In the genomic region with DNA sequence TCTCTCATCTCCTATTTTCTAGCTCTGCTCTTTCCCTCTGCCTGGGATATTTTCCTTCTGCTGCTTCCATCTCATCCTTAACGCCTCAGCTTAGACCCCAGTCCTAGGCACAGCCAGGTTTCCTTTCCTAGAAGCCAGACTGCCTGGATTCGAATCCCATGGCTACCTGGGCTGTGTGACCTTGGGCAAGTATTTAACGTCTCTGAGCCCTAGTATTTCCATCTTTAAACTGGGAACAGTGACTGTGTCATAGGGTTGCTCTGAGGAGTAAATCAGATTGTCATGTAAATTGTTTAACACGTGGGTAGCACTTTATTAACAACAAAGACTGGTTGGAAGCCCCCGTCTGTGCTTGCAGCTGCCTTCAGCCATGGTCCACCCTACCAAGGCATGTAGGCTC, we compare ENCODE assay signal across 22 cellular contexts. TPM values are rescaled to one million over a fixed set of nuclear protein-coding genes. Genes with fewer than 3 reads are reported as not detected.
DNase-seq lines count a peak whose midpoint lies in the region; ATAC-seq and TF ChIP-seq lines count a peak whose summit lies in the region.
"Had no signal": no experiment of that assay in that cellular context is flagged by ENCODE, and none has a peak within 500 bp of the region (broad histone marks: within the 10 kb centered on the region; RNA-seq: fewer than 3 reads in every experiment).

No MANE protein-coding gene starts in this region.

- ATAC-seq in natural killer cell (no peak), gastroesophageal sphincter (no peak), psoas muscle (no peak), HG02970 (IDR thresholded peaks at IDR 0.05; ENCODE audit: low FRiP score, unreplicated experiment) (no peak), GM18861 (IDR thresholded peaks at IDR 0.05; ENCODE audit: unreplicated experiment) (no peak)
- no peak for ATAC-seq in natural killer cell treated with Interleukin-12 subunit alpha and Interleukin-12 subunit beta and Interleukin-15 and Interleukin-18, amount 100 ng/mL, for 72 hours
- ATAC-seq: foreskin keratinocyte had no signal

- H3K4me3 ChIP-seq in gastroesophageal sphincter: no peak overlapping the region
- H3K4me3 ChIP-seq in psoas muscle: no peak overlapping the region
- H3K4me3 ChIP-seq in neural progenitor cell: no peak overlapping the region
- H3K4me3 ChIP-seq: lung had no signal

- H3K9me3 ChIP-seq in gastroesophageal sphincter (no peaks in the 10 kb centered on the region), psoas muscle (no peaks in the 10 kb centered on the region), neural progenitor cell (ENCODE audit: low read depth) (no peaks in the 10 kb centered on the region)
- H3K9me3 ChIP-seq: Caco-2 had no signal

- no peak overlapping the region for H3K9ac ChIP-seq in neural progenitor cell

- no peak overlapping the region for H2AFZ ChIP-seq in neural progenitor cell (replicated peaks)

- intact Hi-C loops in natural killer cell (cut with micrococcal nuclease) (loop anchor here (5.0 kb wide), 1 partner anchor 127 kb away; no protein-coding TSS in a partner anchor), psoas muscle (cut with DNase I) (no loop called here)

- peaks cover 0 to 9% of the 10 kb centered on the region in 2 donors for H3K36me3 ChIP-seq in gastroesophageal sphincter
- H3K36me3 ChIP-seq in psoas muscle (ENCODE audit: insufficient read depth in 1 of 2, low read depth in 1 of 2): no peaks in the 10 kb centered on the region
- no peaks in the 10 kb centered on the region for H3K36me3 ChIP-seq in neural progenitor cell

- no peaks in the 10 kb centered on the region for H3K79me2 ChIP-seq in neural progenitor cell (ENCODE audit: low read depth)

- H3F3A ChIP-seq in neural progenitor cell (ENCODE audit: low read depth): peaks cover 28% of the 10 kb centered on the region

- peak overlapping the region; percentile 40 for H3K4me3 Mint-ChIP-seq in natural killer cell
- H3K4me3 Mint-ChIP-seq in natural killer cell treated with Interleukin-12 subunit alpha and Interleukin-12 subunit beta and Interleukin-15 and Interleukin-18, amount 100 ng/mL, for 72 hours: no peak overlapping the region
- no peak overlapping the region for H3K4me3 Mint-ChIP-seq in neural progenitor cell
- H3K4me3 Mint-ChIP-seq: activated B cell treated with CpG ODN at 0.5 μM for 24 hours; IgD-negative memory B cell; stimulated activated naive CD8-positive, alpha-beta T cell treated with anti-CD3 and anti-CD28 coated beads, Interleukin-15, Interleukin-2, amounts not matched to agents 100 ng/mL and 50 ng/mL, for 24 hours; T-helper 1 cell treated with Interleukin-12 subunit alpha and Interleukin-12 subunit beta and Interleukin-4 antibody, amounts not matched to agents 30 μg/mL and 1 μg/mL, for 36 hours had no signal

- TF ChIP-seq EP300 in gastroesophageal sphincter (IDR thresholded peaks at IDR 0.05): no peak

- H3K27ac Mint-ChIP-seq in natural killer cell (peak overlapping the region; percentile 86 to 90), neural progenitor cell (no peak overlapping the region)
- peak overlapping the region in 1 of 2 donors; percentile 97 for H3K27ac Mint-ChIP-seq in natural killer cell treated with Interleukin-12 subunit alpha and Interleukin-12 subunit beta and Interleukin-15 and Interleukin-18, amount 100 ng/mL, for 72 hours
- H3K27ac Mint-ChIP-seq: activated B cell treated with CpG ODN at 0.5 μM for 24 hours; IgD-negative memory B cell; stimulated activated naive CD8-positive, alpha-beta T cell treated with anti-CD3 and anti-CD28 coated beads, Interleukin-15, Interleukin-2, amounts not matched to agents 100 ng/mL and 50 ng/mL, for 24 hours; T-helper 1 cell treated with Interleukin-12 subunit alpha and Interleukin-12 subunit beta and Interleukin-4 antibody, amounts not matched to agents 30 μg/mL and 1 μg/mL, for 36 hours had no signal

- H3K27me3 ChIP-seq in gastroesophageal sphincter (no peaks in the 10 kb centered on the region), psoas muscle (ENCODE audit: insufficient read depth in 3 of 3, low read length in 2 of 3) (no peaks in the 10 kb centered on the region), neural progenitor cell (peaks cover 31% of the 10 kb centered on the region)

- TF ChIP-seq CTCF in natural killer cell (IDR thresholded peaks at IDR 0.05) (no peak), gastroesophageal sphincter (IDR thresholded peaks at IDR 0.05) (no peak), psoas muscle (IDR thresholded peaks at IDR 0.05) (no peak), neural progenitor cell (IDR thresholded peaks at IDR 0.05) (no peak)

- H3K4me1 ChIP-seq in gastroesophageal sphincter: peaks cover 5 to 100% (median 91%) of the 10 kb centered on the region in 3 donors
- peaks cover 85% of the 10 kb centered on the region for H3K4me1 ChIP-seq in psoas muscle
- peaks cover 8% of the 10 kb centered on the region for H3K4me1 ChIP-seq in neural progenitor cell

- no peak for TF ChIP-seq POLR2A in gastroesophageal sphincter (IDR thresholded peaks at IDR 0.05)

- H3K27ac ChIP-seq in gastroesophageal sphincter (peak overlapping the region; percentile 64 to 95 (median 91)), psoas muscle (peak overlapping the region; percentile 32), neural progenitor cell (no peak overlapping the region)
- H3K27ac ChIP-seq: foreskin keratinocyte had no signal

- peaks cover 4% of the 10 kb centered on the region for H4K20me1 ChIP-seq in neural progenitor cell (ENCODE audit: low read depth)

- H3K9me3 Mint-ChIP-seq in natural killer cell (no peaks in the 10 kb centered on the region), neural progenitor cell (no peaks in the 10 kb centered on the region)
- no peaks in the 10 kb centered on the region for H3K9me3 Mint-ChIP-seq in natural killer cell treated with Interleukin-12 subunit alpha and Interleukin-12 subunit beta and Interleukin-15 and Interleukin-18, amount 100 ng/mL, for 72 hours
- H3K9me3 Mint-ChIP-seq: activated B cell treated with CpG ODN at 0.5 μM for 24 hours; stimulated activated naive CD8-positive, alpha-beta T cell treated with anti-CD3 and anti-CD28 coated beads, Interleukin-15, Interleukin-2, amounts not matched to agents 100 ng/mL and 50 ng/mL, for 24 hours; T-helper 1 cell treated with Interleukin-12 subunit alpha and Interleukin-12 subunit beta and Interleukin-4 antibody, amounts not matched to agents 30 μg/mL and 1 μg/mL, for 36 hours had no signal

- H3K4me1 Mint-ChIP-seq in natural killer cell (peaks cover 67 to 79% of the 10 kb centered on the region in 2 donors), neural progenitor cell (peaks cover 47% of the 10 kb centered on the region)
- H3K4me1 Mint-ChIP-seq in natural killer cell treated with Interleukin-12 subunit alpha and Interleukin-12 subunit beta and Interleukin-15 and Interleukin-18, amount 100 ng/mL, for 72 hours (ENCODE audit: low read depth in 2 of 2): peaks cover 61 to 70% of the 10 kb centered on the region in 2 donors

- H3K27me3 Mint-ChIP-seq in natural killer cell (ENCODE audit: low read depth in 2 of 2): no peaks in the 10 kb centered on the region
- no peaks in the 10 kb centered on the region for H3K27me3 Mint-ChIP-seq in natural killer cell treated with Interleukin-12 subunit alpha and Interleukin-12 subunit beta and Interleukin-15 and Interleukin-18, amount 100 ng/mL, for 72 hours
- peaks cover 30% of the 10 kb centered on the region for H3K27me3 Mint-ChIP-seq in neural progenitor cell (ENCODE audit: insufficient read depth, low read depth)
- H3K27me3 Mint-ChIP-seq: stimulated activated naive CD8-positive, alpha-beta T cell treated with anti-CD3 and anti-CD28 coated beads, Interleukin-15, Interleukin-2, amounts not matched to agents 100 ng/mL and 50 ng/mL, for 24 hours had no signal

- no peak for DNase-seq in natural killer cell
- no peak for DNase-seq in natural killer cell treated with Interleukin-12 subunit alpha and Interleukin-12 subunit beta and Interleukin-15 and Interleukin-18, amount 100 ng/mL, for 72 hours (ENCODE audit: low spot score)
- no peak for DNase-seq in psoas muscle
- DNase-seq in neural progenitor cell (ENCODE audit: low spot score): no peak
- DNase-seq in activated CD4-positive, CD25-positive, alpha-beta regulatory T cell treated with anti-CD3 and anti-CD28 coated beads, Interleukin-2, amount 50 U/mL, for 72 hours: no peak
- DNase-seq: activated B cell treated with CpG ODN at 0.5 μM for 24 hours, activated gamma-delta T cell, AML-193, Caco-2, cortex of kidney, foreskin keratinocyte, NCI-H2029, NCI-H510A treated with DMSO at 0.1 percent for 48 hours, SHP77 had no signal

- WGBS in gastroesophageal sphincter (ENCODE audit: low coverage in 1 of 2), 2 donors: 90 to 100% methylated on average over 1 to 5 of the region's 5 CpGs
- WGBS in psoas muscle, 3 donors: 76 to 88% (median 80%) methylated on average over 5 of the region's 5 CpGs

- H3K36me3 Mint-ChIP-seq in natural killer cell: no peaks in the 10 kb centered on the region
- H3K36me3 Mint-ChIP-seq in natural killer cell treated with Interleukin-12 subunit alpha and Interleukin-12 subunit beta and Interleukin-15 and Interleukin-18, amount 100 ng/mL, for 72 hours: no peaks in the 10 kb centered on the region
- no peaks in the 10 kb centered on the region for H3K36me3 Mint-ChIP-seq in neural progenitor cell

- no peak overlapping the region for H3K4me2 ChIP-seq in neural progenitor cell

RNA-seq across cellular contexts. Expression of gene DHRS3, which starts 18.4 kb away (rescaled TPM):
- total RNA-seq in natural killer cell (100 to 1,000 TPM; 106 to 175 (median 153) TPM), gastroesophageal sphincter (100 to 1,000 TPM; 115 to 211 (median 186) TPM), psoas muscle (10 to 100 TPM; 21.7 to 78.7 (median 54.9) TPM), neural progenitor cell (ENCODE audit: low replicate concordance) (2.5 and 4.3 TPM in 2 replicates)
- 100 to 1,000 TPM in 1 of 2 donors, 10 to 100 TPM in 1; 96.6 to 178 TPM for total RNA-seq in natural killer cell treated with Interleukin-12 subunit alpha and Interleukin-12 subunit beta and Interleukin-15 and Interleukin-18, amount 100 ng/mL, for 72 hours
- 10 to 100 TPM; 27.2 to 65.1 (median 28.3) TPM for polyA plus RNA-seq in psoas muscle

RNA-seq across cellular contexts. Expression of gene AADACL4, which starts 44.2 kb away (rescaled TPM):
- not detected for total RNA-seq in natural killer cell
- total RNA-seq in natural killer cell treated with Interleukin-12 subunit alpha and Interleukin-12 subunit beta and Interleukin-15 and Interleukin-18, amount 100 ng/mL, for 72 hours: not detected
- total RNA-seq in gastroesophageal sphincter: not detected
- total RNA-seq in psoas muscle: not detected
- polyA plus RNA-seq in psoas muscle: not detected
- total RNA-seq in neural progenitor cell (ENCODE audit: low replicate concordance): not detected in 2 replicates
- total RNA-seq: activated B cell treated with CpG ODN at 0.5 μM for 24 hours, Caco-2, foreskin keratinocyte, lung, renal cortical epithelial cell had no signal
- polyA plus RNA-seq: foreskin keratinocyte, IgD-negative memory B cell, lung had no signal
